8 cellular contexts compared by ENCODE assay signal in genomic region chr9:117644607-117645244, GRCh38. TPM values are rescaled to one million over a fixed set of nuclear protein-coding genes. Genes with fewer than 3 reads are reported as not detected.
A peak's percentile ranks its signal among the peaks of the same experiment; 100 is the strongest.
DNase-seq lines count a peak whose midpoint lies in the region; ATAC-seq, FAIRE-seq and TF ChIP-seq lines count a peak whose summit lies in the region.

No MANE protein-coding gene starts in this region.

- H3K9ac ChIP-seq in GM12878 (ENCODE audit: control insufficient read depth, insufficient read depth, low read length), result no peak overlapping the region

- H3K27me3 ChIP-seq in GM12878 (replicated peaks in 1 of 2; ENCODE audit: control insufficient read depth in 2 of 2, insufficient read depth in 2 of 2, low read length in 1 of 2) (no peaks in the 10 kb centered on the region), sigmoid colon (peaks cover 2 to 37% (median 17%) of the 10 kb centered on the region in 3 donors)

- DNase-seq in NCI-H146 (lab: John Stamatoyannopoulos, UW) (peak; percentile 57), T-cell (peak in 31 of 34 experiments; percentile 1 to 46 (median 24)), GM12878 (ENCODE audit: low read depth, low spot score) (peak; percentile 21), hypothalamus (lab: John Stamatoyannopoulos, UW) (peak; percentile 8 to 83 (median 56)), sigmoid colon (peak; percentile 76)

- peak; percentile 98 for FAIRE-seq in GM12878 (lab: Jason Lieb, UNC)

- no TSS peak for BruUV-seq in GM12878 (replicated peaks; lab: Mats Ljungman, UMichigan)

- H3K9me3 Mint-ChIP-seq in T-cell, result no peaks in the 10 kb centered on the region

- peaks cover 5 to 10% (median 9%) of the 10 kb centered on the region in 3 donors for H3K4me1 Mint-ChIP-seq in T-cell

- 4% methylated on average over 10 of the region's 10 CpGs for WGBS in GM12878 (ENCODE audit: insufficient coverage, insufficient replicate concordance, low lambda C conversion rate, missing lambda C conversion rate)
- 2 to 3% methylated on average over 10 of the region's 10 CpGs for WGBS in sigmoid colon, 2 donors

- peak overlapping the region; percentile 51; the same call in 1 of the 2 replicates for H2AFZ ChIP-seq in GM12878 (ENCODE audit: control insufficient read depth, low read depth, low read length)

- peak; percentile 71 for ATAC-seq in GM18499 (IDR thresholded peaks at IDR 0.05; ENCODE audit: insufficient read depth, unreplicated experiment)
- ATAC-seq in HG02885 (IDR thresholded peaks at IDR 0.05; ENCODE audit: poor library complexity, unreplicated experiment), result peak; percentile 93
- peak in 1 of 4 experiments; percentile 30 for ATAC-seq in T-cell (replicated peaks in 1 of 4)
- ATAC-seq in GM12878, result peak; percentile 89

- CTCF ChIA-PET in T-cell (lab: Charles Lee) (interaction anchor here in 1 of 2 donors (0.6 to 0.8 kb wide), 2 partner anchors 586 to 611 kb away, joined by 3 to 6 read pairs; no protein-coding TSS in a partner anchor), GM12878 (lab: Yijun Ruan, JAX) (interaction anchor here (0.5 to 1.4 kb wide), 11 partner anchors 14 to 1721 kb away, joined by 3 to 6 read pairs (median 3); no protein-coding TSS in a partner anchor)

- peak; percentile 89 for TF ChIP-seq CTCF in 22Rv1 (IDR thresholded peaks at IDR 0.05)
- TF ChIP-seq CTCF in GM12878 (IDR thresholded peaks at IDR 0.05 in 2 of 3, conservative IDR thresholded peaks at IDR 0.05 in 1 of 3; ENCODE audit: control insufficient read depth in 2 of 3, extremely low read depth in 1 of 3, insufficient read depth in 1 of 3, low read depth in 3 of 3, low read length in 3 of 3), result peak; percentile 91 to 99 (median 97)
- TF ChIP-seq CTCF in sigmoid colon (IDR thresholded peaks at IDR 0.05), result peak; percentile 62 to 91 (median 84)

- no peak for TF ChIP-seq EP300 in GM12878 (IDR thresholded peaks at IDR 0.05; ENCODE audit: borderline replicate concordance in 1 of 2, control insufficient read depth in 1 of 2, low read depth in 2 of 2, low read length in 2 of 2)
- no peak for TF ChIP-seq EP300 in sigmoid colon (IDR thresholded peaks at IDR 0.05)

- H3K4me1 ChIP-seq in GM12878 (ENCODE audit: control insufficient read depth, insufficient read depth, low read length) (peaks cover 5% of the 10 kb centered on the region; the same call in 1 of the 2 replicates), sigmoid colon (peaks cover 0 to 9% (median 4%) of the 10 kb centered on the region in 4 donors)

- TF ChIP-seq POLR2A in GM12878 (IDR thresholded peaks at IDR 0.05; ENCODE audit: low read depth, low read length) (no peak), sigmoid colon (IDR thresholded peaks at IDR 0.05) (no peak)

- H3K4me3 ChIP-seq in GM12878, result no peak overlapping the region
- H3K4me3 ChIP-seq in sigmoid colon, result peak overlapping the region in 2 of 4 donors; percentile 16 to 33

- H3K9me3 ChIP-seq in GM12878 (replicated peaks; ENCODE audit: control insufficient read depth, insufficient read depth, low read length) (no peaks in the 10 kb centered on the region), sigmoid colon (no peaks in the 10 kb centered on the region)

- H4K20me1 ChIP-seq in GM12878 (ENCODE audit: control insufficient read depth, insufficient read depth), result no peaks in the 10 kb centered on the region

- H3K27ac ChIP-seq in 22Rv1 (no peak overlapping the region), GM12878 (ENCODE audit: control insufficient read depth, insufficient read depth) (no peak overlapping the region), sigmoid colon (no peak overlapping the region)

- H3K27ac Mint-ChIP-seq in T-cell, result no peak overlapping the region

- H3K27me3 Mint-ChIP-seq in T-cell, result peaks cover 18 to 41% of the 10 kb centered on the region in 2 donors

- RAD21 ChIA-PET in GM12878 (lab: Charles Lee; ENCODE audit: unreplicated experiment), result interaction anchor here (0.7 kb wide), 1 partner anchor 33 kb away, joined by 3 read pairs; no protein-coding TSS in a partner anchor

- no peaks in the 10 kb centered on the region for H3K36me3 Mint-ChIP-seq in T-cell

- in situ Hi-C loops in GM12878 (cut with MboI), result no loop called here

- intact Hi-C loops in GM12878 (cut with micrococcal nuclease; ENCODE audit: unreplicated experiment), result loop anchor here (1.0 to 10.0 kb wide), 7 partner anchors 58 to 1720 kb away; partner anchors contain the start of genes BRINP1 and TLR4
- intact Hi-C loops in sigmoid colon (cut with DNase I), result no loop called here

- TF ChIP-seq RAD21 in GM12878 (IDR thresholded peaks at IDR 0.05; ENCODE audit: insufficient read depth, low read depth, low read length), result peak; percentile 97

- H3K4me2 ChIP-seq in GM12878 (ENCODE audit: control insufficient read depth, insufficient read depth), result peak overlapping the region; percentile 68

- POLR2A ChIA-PET in T-cell (lab: Charles Lee), result no interaction called here
- POLR2A ChIA-PET in GM12878 (lab: Charles Lee), result no interaction called here

- peak overlapping the region in 1 of 3 donors; percentile 34 for H3K4me3 Mint-ChIP-seq in T-cell

- no peaks in the 10 kb centered on the region for H3K79me2 ChIP-seq in GM12878 (ENCODE audit: control insufficient read depth, insufficient read depth, low read length)

- SMC1A ChIA-PET in GM12878 (lab: Charles Lee; ENCODE audit: uncharacterized antibody, unreplicated experiment), result no interaction called here

- H3K36me3 ChIP-seq in GM12878 (ENCODE audit: control insufficient read depth in 2 of 2, insufficient read depth in 2 of 2, low read length in 1 of 2) (no peaks in the 10 kb centered on the region), sigmoid colon (no peaks in the 10 kb centered on the region)

TF ChIP-seq in GM12878, 131 proteins besides CTCF, POLR2A, EP300 and RAD21 (continues in another document):
- TF ChIP-seq NKRF (conservative IDR thresholded peaks at IDR 0.05) (no peak), REST (IDR thresholded peaks at IDR 0.05; ENCODE audit: low read depth, low read length) (no peak), NFXL1 (IDR thresholded peaks at IDR 0.05; ENCODE audit: borderline replicate concordance) (no peak), FOS (IDR thresholded peaks at IDR 0.05; ENCODE audit: borderline replicate concordance, extremely low read depth, insufficient read length) (no peak), IKZF2 (IDR thresholded peaks at IDR 0.05) (peak in 1 of 2 experiments; percentile 35; a peak in 1 of 4 replicates)

RNA-seq across cellular contexts. Expression of gene TLR4, which starts 59.5 kb away (rescaled TPM):
- total RNA-seq in T-cell, result under 1 TPM; 0.08 to 0.18 (median 0.16) TPM
- 0.19 and 0.24 TPM in 2 replicates for total RNA-seq in GM12878 (2013; cell fraction: nucleolus; rRNA removed)
- 0.17 and 0.49 TPM in 2 replicates for total RNA-seq in GM12878 (2014; rRNA removed)
- total RNA-seq in GM12878 (2014; rRNA removed; fragmentation: Illumina TruSeq; extraction: Trizol), result 0.36 and 0.41 TPM in 2 replicates
- total RNA-seq in GM12878 (2021), result 0.13 and 0.23 TPM in 2 replicates
- polyA plus RNA-seq in GM12878 (2011; ENCODE audit: low read depth), result not detected
- polyA plus RNA-seq in GM12878 (2011; rRNA removed), result 0.50 and 0.59 TPM in 2 replicates
- 0.21 and 0.33 TPM in 2 replicates for polyA plus RNA-seq in GM12878 (2011; cell fraction: cytosol; rRNA removed)
- polyA plus RNA-seq in GM12878 (2011; cell fraction: nucleus; rRNA removed), result 0.22 and 0.50 TPM in 2 replicates
- polyA plus RNA-seq in GM12878 (2012), result 0.03 TPM in 1 of 2 replicates, not detected in the other
- polyA plus RNA-seq in GM12878 (2014; fragmentation: Illumina TruSeq; extraction: Trizol), result 0.29 and 0.32 TPM in 2 replicates
- under 1 TPM; 0.03 to 0.07 TPM for polyA plus RNA-seq in GM12878 (2014; fragmentation: Nextera tagmentation; extraction: Ambion mirVana)
- polyA plus RNA-seq in GM12878 (2014; rRNA removed), result 0.15 and 0.20 TPM in 2 replicates
- polyA plus RNA-seq in GM12878 (2016; fragmentation: Nextera tagmentation; extraction: Ambion mirVana), result under 1 TPM; 0.09 to 0.14 TPM
- polyA minus RNA-seq in GM12878 (2011; rRNA and poly(A)+ RNA removed), result 1.1 and 1.8 TPM in 2 replicates
- polyA minus RNA-seq in GM12878 (2011; cell fraction: cytosol; rRNA and poly(A)+ RNA removed), result 0.27 and 1.1 TPM in 2 replicates
- polyA minus RNA-seq in GM12878 (2011; cell fraction: nucleus; rRNA and poly(A)+ RNA removed), result 0.73 and 2.2 TPM in 2 replicates
- 10 to 100 TPM; 10.5 to 24.6 (median 15.3) TPM for total RNA-seq in sigmoid colon
- 1 to 10 TPM; 4.0 to 7.2 (median 4.2) TPM for polyA plus RNA-seq in sigmoid colon

Comparison
In these comparisons a context has a peak if more than half of its experiments do, and no peak if none do; other contexts are left out.
1. DNase-seq: peak in every context shown above with its lines; median percentile 76 in sigmoid colon; 57 in NCI-H146; 56 in hypothalamus; 24 in T-cell; 21 in GM12878.
2. RNA of gene TLR4, which starts 59.5 kb away (total RNA-seq): 10.5 to 24.6 TPM in sigmoid colon; 0.13 to 0.49 TPM in GM12878 and 0.08 to 0.18 TPM in T-cell; every median in the first group is over 4 times any median in the second.
3. Peak in every context shown above with its lines, with median percentiles within 50 percentile points of each other: CTCF ChIP-seq.